9 cellular contexts compared by ENCODE assay signal in genomic region chr12:46370380-46370734, GRCh38.
DNase-seq lines count a peak whose midpoint lies in the region; ATAC-seq and TF ChIP-seq lines count a peak whose summit lies in the region.
"Had no signal": no experiment of that assay in that cellular context is flagged by ENCODE, and none has a peak within 500 bp of the region (broad histone marks: within the 10 kb centered on the region; RNA-seq: fewer than 3 reads in every experiment).

No MANE protein-coding gene starts in this region.

- no peak for DNase-seq in GM12864 (ENCODE audit: low read depth)
- no peak for DNase-seq in SK-N-MC (ENCODE audit: low read depth, low spot score)
- no peak for DNase-seq in fibroblast of mammary gland (ENCODE audit: low read depth)
- DNase-seq in retinal pigment epithelial cell (ENCODE audit: low read depth) = no peak
- DNase-seq in hippocampal formation (lab: John Stamatoyannopoulos, UW) = no peak
- DNase-seq in NCI-H187 (lab: John Stamatoyannopoulos, UW) = no peak
- DNase-seq: stimulated activated CD4-positive, alpha-beta T cell treated with anti-CD3 and anti-CD28 coated beads, Interleukin-4, amount 100 ng/mL, for 24 hours had no signal

- TF ChIP-seq CTCF in GM12864 (IDR thresholded peaks at IDR 0.05; ENCODE audit: low read depth, low read length, missing control alignments) (no peak), fibroblast of mammary gland (conservative IDR thresholded peaks at IDR 0.05; ENCODE audit: control insufficient read depth, insufficient read depth, low read depth, low read length) (no peak), retinal pigment epithelial cell (conservative IDR thresholded peaks at IDR 0.05; ENCODE audit: low read depth, low read length) (no peak)

- peak overlapping the region; percentile 100 for H3K9ac ChIP-seq in SK-N-MC (ENCODE audit: insufficient read length)

- H3K4me3 ChIP-seq in GM12864 (ENCODE audit: low read depth, low read length) (peak overlapping the region; percentile 93), SK-N-MC (peak overlapping the region; percentile 97), fibroblast of mammary gland (ENCODE audit: control insufficient read depth, low read depth, low read length) (peak overlapping the region; percentile 98), retinal pigment epithelial cell (ENCODE audit: low read length) (peak overlapping the region; percentile 83)

- peaks cover 61% of the 10 kb centered on the region for H3K36me3 ChIP-seq in SK-N-MC (ENCODE audit: insufficient read depth, low read length)

- H3K27ac ChIP-seq in SK-N-MC = peak overlapping the region; percentile 48; the same call in 1 of the 2 replicates

- ATAC-seq in HG03442 (IDR thresholded peaks at IDR 0.05; ENCODE audit: unreplicated experiment) (no peak), HG03378 (IDR thresholded peaks at IDR 0.05; ENCODE audit: unreplicated experiment) (no peak)

- H3K9me3 ChIP-seq in SK-N-MC (ENCODE audit: low read depth, low read length) = no peaks in the 10 kb centered on the region
